Comparison of ENCODE assay signal across 9 cellular contexts in genomic region chr9:113886003-113886324, GRCh38. TPM values are rescaled to one million over a fixed set of nuclear protein-coding genes. Genes with fewer than 3 reads are reported as not detected.
DNase-seq lines count a peak whose midpoint lies in the region; ATAC-seq and TF ChIP-seq lines count a peak whose summit lies in the region.
"Had no signal": no experiment of that assay in that cellular context is flagged by ENCODE, and none has a peak within 500 bp of the region (broad histone marks: within the 10 kb centered on the region; RNA-seq: fewer than 3 reads in every experiment).

No MANE protein-coding gene starts in this region.

- H2BK5ac ChIP-seq in trophoblast cell (ENCODE audit: low read depth, low read length, poor library complexity) = no peak overlapping the region

- peaks cover 32 to 64% (median 50%) of the 10 kb centered on the region in 10 experiments for H3K4me1 ChIP-seq in BLaER1 treated with 17β-estradiol and CSF1 and Interleukin-3, amounts not matched to agents 10 nM and 100 nM
- H3K4me1 ChIP-seq in RWPE2 (ENCODE audit: insufficient read depth, poor library complexity, severe bottlenecking) (no peaks in the 10 kb centered on the region), trophoblast cell (ENCODE audit: control insufficient read depth in 1 of 2, insufficient read depth in 2 of 2, low read length in 2 of 2) (peaks cover 0 to 7% of the 10 kb centered on the region in 2 experiments)

- DNase-seq in RWPE2 (ENCODE audit: low spot score) (no peak), fibroblast of the aortic adventitia (ENCODE audit: low read depth) (peak; percentile 56), trophoblast cell (no peak), NCI-H187 (lab: John Stamatoyannopoulos, UW) (no peak), retina (no peak), NCI-H345 treated with DMSO at 0.1 percent for 48 hours (lab: John Stamatoyannopoulos, UW; ENCODE audit: unreplicated experiment) (no peak)
- DNase-seq: NCI-H1436 treated with DMSO at 0.1 percent for 48 hours had no signal

- H3K4me2 ChIP-seq in BLaER1 treated with 17β-estradiol and CSF1 and Interleukin-3, amounts not matched to agents 10 nM and 100 nM = peak overlapping the region; percentile 76 to 97 (median 87)
- H3K4me2 ChIP-seq in trophoblast cell (ENCODE audit: low read length) = no peak overlapping the region

- H3K36me3 ChIP-seq in BLaER1 treated with 17β-estradiol and CSF1 and Interleukin-3, amounts not matched to agents 10 nM and 100 nM = peaks cover 12 to 45% (median 34%) of the 10 kb centered on the region in 11 experiments
- H3K36me3 ChIP-seq in RWPE2 (ENCODE audit: low read depth) (peaks cover under 1% of the 10 kb centered on the region), trophoblast cell (ENCODE audit: control insufficient read depth in 1 of 2, insufficient read depth in 2 of 2, low read length in 2 of 2) (no peaks in the 10 kb centered on the region)

- no peaks in the 10 kb centered on the region for H3K79me1 ChIP-seq in trophoblast cell (ENCODE audit: low read length)

- H4K8ac ChIP-seq in trophoblast cell (ENCODE audit: low read depth, low read length) = no peak overlapping the region

- no peak overlapping the region for H2AK5ac ChIP-seq in trophoblast cell (ENCODE audit: low read length)

- H3K23ac ChIP-seq in trophoblast cell (ENCODE audit: low read length) = peak overlapping the region; percentile 22

- H3K27ac ChIP-seq in BLaER1 treated with 17β-estradiol and CSF1 and Interleukin-3, amounts not matched to agents 10 nM and 100 nM = peak overlapping the region; percentile 28 to 80 (median 69); a peak in 20 of 22 replicates
- H3K27ac ChIP-seq in RWPE2 (ENCODE audit: poor library complexity, severe bottlenecking) (no peak overlapping the region), trophoblast cell (ENCODE audit: low read depth, low read length) (no peak overlapping the region)

- H3K14ac ChIP-seq in trophoblast cell (ENCODE audit: low read length) = no peak overlapping the region

- no peak overlapping the region for H2BK12ac ChIP-seq in trophoblast cell (ENCODE audit: low read length)

- H3K9ac ChIP-seq in BLaER1 treated with 17β-estradiol and CSF1 and Interleukin-3, amounts not matched to agents 10 nM and 100 nM = peak overlapping the region; percentile 48 to 73 (median 67); a peak in 20 of 22 replicates
- peak overlapping the region; percentile 31 for H3K9ac ChIP-seq in trophoblast cell (ENCODE audit: low read length)

- no peaks in the 10 kb centered on the region for H3K79me2 ChIP-seq in trophoblast cell (ENCODE audit: control insufficient read depth, insufficient read depth, low read length, poor library complexity)

- H4K12ac ChIP-seq in trophoblast cell (ENCODE audit: low read depth, low read length) = no peak overlapping the region

- no peak overlapping the region for H2BK120ac ChIP-seq in trophoblast cell (ENCODE audit: insufficient read depth, low read length, poor library complexity)

- WGBS in trophoblast cell (ENCODE audit: extremely low coverage, insufficient coverage, insufficient read length) = no CpG with 5 or more reads among the region's 1 CpG

- no peaks in the 10 kb centered on the region for H3K27me3 ChIP-seq in BLaER1 treated with 17β-estradiol and CSF1 and Interleukin-3, amounts not matched to agents 10 nM and 100 nM
- H3K27me3 ChIP-seq in RWPE2 (ENCODE audit: insufficient read depth, poor library complexity, severe bottlenecking) = no peaks in the 10 kb centered on the region
- H3K27me3 ChIP-seq in trophoblast cell (ENCODE audit: insufficient read depth, low read length) = no peaks in the 10 kb centered on the region

- H3K18ac ChIP-seq in trophoblast cell (ENCODE audit: low read length) = no peak overlapping the region

- H4K20me1 ChIP-seq in BLaER1 treated with 17β-estradiol and CSF1 and Interleukin-3, amounts not matched to agents 10 nM and 100 nM = peaks cover 0 to 36% (median 3%) of the 10 kb centered on the region in 11 experiments; a peak in 4 of 22 replicates

- H3K4me3 ChIP-seq in BLaER1 treated with 17β-estradiol and CSF1 and Interleukin-3, amounts not matched to agents 10 nM and 100 nM = peak overlapping the region; percentile 31 to 55 (median 47)
- H3K4me3 ChIP-seq in RWPE2 (ENCODE audit: severe bottlenecking) (peak overlapping the region; percentile 1), fibroblast of the aortic adventitia (ENCODE audit: low read depth, low read length) (peak overlapping the region; percentile 56), trophoblast cell (ENCODE audit: low read depth, low read length) (no peak overlapping the region)

- ATAC-seq in RWPE2 (ENCODE audit: low read depth) = peak; percentile 45; the same call in 1 of the 3 replicates
- no peak for ATAC-seq in GM18519 (IDR thresholded peaks at IDR 0.05; ENCODE audit: low FRiP score, unreplicated experiment)

- no peak overlapping the region for H2AFZ ChIP-seq in trophoblast cell (ENCODE audit: insufficient read depth, low read length, poor library complexity)

- peaks cover 21 to 31% (median 31%) of the 10 kb centered on the region in 11 experiments for H3K9me3 ChIP-seq in BLaER1 treated with 17β-estradiol and CSF1 and Interleukin-3, amounts not matched to agents 10 nM and 100 nM (replicated peaks in 1 of 11)
- no peaks in the 10 kb centered on the region for H3K9me3 ChIP-seq in RWPE2 (ENCODE audit: severe bottlenecking)
- no peaks in the 10 kb centered on the region for H3K9me3 ChIP-seq in trophoblast cell (ENCODE audit: insufficient read depth, low read depth, low read length)

- no peak overlapping the region for H3K4ac ChIP-seq in trophoblast cell (ENCODE audit: low read depth, low read length)

- TF ChIP-seq CTCF in RWPE2 (IDR thresholded peaks at IDR 0.05; ENCODE audit: poor library complexity, severe bottlenecking) (no peak), fibroblast of the aortic adventitia (IDR thresholded peaks at IDR 0.05; ENCODE audit: insufficient read depth, low read length) (no peak)

- no peak overlapping the region for H4K91ac ChIP-seq in trophoblast cell (ENCODE audit: low read depth, low read length)

RNA-seq across cellular contexts. Expression of gene ZNF618, which starts 9.9 kb away (rescaled TPM):
- 5.8 and 13.6 TPM in 2 replicates for total RNA-seq in fibroblast of the aortic adventitia (ENCODE audit: low replicate concordance)
- polyA plus RNA-seq in trophoblast cell (2013) = 7.8 and 8.5 TPM in 2 replicates

Comparison
In these comparisons a context has a peak if more than half of its experiments do, and no peak if none do; other contexts are left out.
1. H3K27ac ChIP-seq: peak in BLaER1 treated with 17β-estradiol and CSF1 and Interleukin-3, amounts not matched to agents 10 nM and 100 nM (11 of 11); none in RWPE2 (single experiment) and trophoblast cell (single experiment).